ENCODE assay signal across 8 cellular contexts in the genomic region with DNA sequence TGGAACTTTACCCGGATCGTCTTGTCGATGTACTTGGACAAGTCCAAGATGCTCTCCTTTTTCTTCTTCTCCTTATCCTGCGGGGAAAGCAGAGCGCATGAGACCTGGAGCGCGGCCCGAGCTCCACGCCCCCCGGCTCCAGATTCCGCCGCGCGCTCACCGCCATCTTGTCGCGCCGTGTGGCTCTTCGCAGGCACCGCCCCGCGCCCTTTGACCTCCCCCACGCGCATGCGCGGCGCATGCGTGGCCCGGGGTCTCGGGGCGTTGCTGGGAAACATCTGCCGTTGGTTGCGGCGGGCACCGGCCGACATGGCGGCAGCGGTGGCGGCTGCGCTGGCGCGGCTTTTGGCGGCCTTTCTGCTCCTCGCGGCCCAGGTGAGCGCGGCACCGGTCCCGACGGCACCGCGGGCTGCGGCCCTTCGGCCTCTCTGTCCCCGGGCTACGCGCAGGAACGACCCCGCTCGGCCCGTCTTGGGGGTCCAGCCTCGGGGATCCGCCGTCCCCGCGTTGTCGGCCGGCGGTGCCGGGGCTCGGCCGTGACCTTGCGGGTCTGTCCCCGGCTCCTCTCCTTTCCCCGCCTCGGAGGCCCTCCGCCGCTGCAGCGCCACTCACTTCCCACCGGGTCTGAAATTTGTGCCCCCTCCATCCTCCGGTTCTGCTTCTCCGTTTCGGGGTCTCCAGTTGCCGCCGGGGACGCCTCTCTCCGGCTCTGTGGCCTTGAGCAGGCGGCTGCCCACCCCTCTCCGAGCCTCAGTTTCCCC. TPM values are rescaled to one million over a fixed set of nuclear protein-coding genes. Genes with fewer than 3 reads are reported as not detected.
DNase-seq lines count a peak whose midpoint lies in the region; ATAC-seq and TF ChIP-seq lines count a peak whose summit lies in the region.

A gene (minus strand): TSS at position 186 of the 761 bp plus-strand sequence. CDS start 20 bp downstream, at position 166.
A gene with protein sequence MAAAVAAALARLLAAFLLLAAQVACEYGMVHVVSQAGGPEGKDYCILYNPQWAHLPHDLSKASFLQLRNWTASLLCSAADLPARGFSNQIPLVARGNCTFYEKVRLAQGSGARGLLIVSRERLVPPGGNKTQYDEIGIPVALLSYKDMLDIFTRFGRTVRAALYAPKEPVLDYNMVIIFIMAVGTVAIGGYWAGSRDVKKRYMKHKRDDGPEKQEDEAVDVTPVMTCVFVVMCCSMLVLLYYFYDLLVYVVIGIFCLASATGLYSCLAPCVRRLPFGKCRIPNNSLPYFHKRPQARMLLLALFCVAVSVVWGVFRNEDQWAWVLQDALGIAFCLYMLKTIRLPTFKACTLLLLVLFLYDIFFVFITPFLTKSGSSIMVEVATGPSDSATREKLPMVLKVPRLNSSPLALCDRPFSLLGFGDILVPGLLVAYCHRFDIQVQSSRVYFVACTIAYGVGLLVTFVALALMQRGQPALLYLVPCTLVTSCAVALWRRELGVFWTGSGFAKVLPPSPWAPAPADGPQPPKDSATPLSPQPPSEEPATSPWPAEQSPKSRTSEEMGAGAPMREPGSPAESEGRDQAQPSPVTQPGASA (plus strand): TSS at position 284 of the 761 bp plus-strand sequence. CDS start 26 bp downstream, at position 310.

- no peaks in the 10 kb centered on the region for H3K9me3 ChIP-seq in psoas muscle

- no peaks in the 10 kb centered on the region for H3K27me3 ChIP-seq in psoas muscle (ENCODE audit: insufficient read depth in 3 of 3, low read length in 2 of 3)

- TF ChIP-seq CTCF in psoas muscle (IDR thresholded peaks at IDR 0.05) = no peak

- intact Hi-C loops in left ventricle myocardium superior (cut with micrococcal nuclease) = no loop called here
- intact Hi-C loops in psoas muscle (cut with DNase I) = loop anchor here in 1 of 2 donors (5.0 kb wide), 1 partner anchor 91 kb away; a partner anchor contains a TSS

- H3K27ac ChIP-seq in psoas muscle = peak within 1 kb of the TSS; percentile 84

- peaks cover 0 to 24% of the 10 kb centered on the region in 2 donors for H3K36me3 ChIP-seq in psoas muscle (ENCODE audit: insufficient read depth in 1 of 2, low read depth in 1 of 2)

- DNase-seq in GF-D8 (lab: John Stamatoyannopoulos, UW) = peak; percentile 37
- DNase-seq in NCI-H1436 treated with DMSO at 0.1 percent for 48 hours (lab: John Stamatoyannopoulos, UW) = peak; percentile 39
- DNase-seq in T-helper 2 cell = peak; percentile 85 to 94 (median 89)
- peak; percentile 24 to 94 (median 79) for DNase-seq in amygdala (lab: John Stamatoyannopoulos, UW)
- DNase-seq in left ventricle myocardium superior = peak; percentile 96
- DNase-seq in psoas muscle = peak; percentile 92 to 96
- DNase-seq in ureter (ENCODE audit: low spot score) = peak; percentile 92

- H3K4me1 ChIP-seq in psoas muscle = peaks cover 49% of the 10 kb centered on the region

- WGBS in psoas muscle, 3 donors = 0 to 1% (median 0%) methylated on average over 75 to 89 of the region's 89 CpGs

- ATAC-seq in HG02610 (IDR thresholded peaks at IDR 0.05; ENCODE audit: unreplicated experiment) (peak; percentile 51), left ventricle myocardium superior (peak; percentile 97), psoas muscle (peak; percentile 75 to 83 (median 78))

- peak within 1 kb of the TSS; percentile 93 for H3K4me3 ChIP-seq in psoas muscle

RNA-seq across cellular contexts. Expression of the first gene that starts in this region (rescaled TPM):
- total RNA-seq in left ventricle myocardium superior = 43.8 TPM
- 10 to 100 TPM; 42.2 to 89.8 (median 47.8) TPM for total RNA-seq in psoas muscle
- polyA plus RNA-seq in psoas muscle = 100 to 1,000 TPM; 128 to 323 (median 141) TPM
- 85.0 TPM for total RNA-seq in ureter

RNA-seq across cellular contexts. Expression of the second gene that starts in this region (rescaled TPM):
- total RNA-seq in left ventricle myocardium superior = 25.9 TPM
- total RNA-seq in psoas muscle = 10 to 100 TPM; 21.1 to 38.0 (median 27.7) TPM
- 10 to 100 TPM; 11.4 to 22.1 (median 19.4) TPM for polyA plus RNA-seq in psoas muscle
- total RNA-seq in ureter = 70.3 TPM

Comparison
In these comparisons a context has a peak if more than half of its experiments do, and no peak if none do; other contexts are left out.
1. Peak in every context shown above with its lines: DNase-seq, ATAC-seq, H3K4me3 ChIP-seq and H3K27ac ChIP-seq.
2. DNase-seq: peak in every context shown above with its lines; median percentile 96 in left ventricle myocardium superior; 94 in psoas muscle; 92 in ureter; 89 in T-helper 2 cell; 79 in amygdala; 39 in NCI-H1436 treated with DMSO at 0.1 percent for 48 hours; 37 in GF-D8.